ENCODE assay signal across 10 cellular contexts in genomic region chr14:42192659-42193425, GRCh38.
DNase-seq lines count a peak whose midpoint lies in the region; ATAC-seq, FAIRE-seq and TF ChIP-seq lines count a peak whose summit lies in the region.
"Had no signal": no experiment of that assay in that cellular context is flagged by ENCODE, and none has a peak within 500 bp of the region (broad histone marks: within the 10 kb centered on the region; RNA-seq: fewer than 3 reads in every experiment).

No MANE protein-coding gene starts in this region.

- no peak for ATAC-seq in HG03280 (IDR thresholded peaks at IDR 0.05; ENCODE audit: unreplicated experiment)
- ATAC-seq: activated CD4-positive, alpha-beta T cell treated with anti-CD3 and anti-CD28 coated beads for 36 hours had no signal

- no peak overlapping the region for H2BK15ac ChIP-seq in neuronal stem cell (ENCODE audit: low read length)

- no peaks in the 10 kb centered on the region for H3K36me3 ChIP-seq in neuronal stem cell (replicated peaks in 1 of 2; ENCODE audit: control insufficient read depth in 2 of 2, insufficient read depth in 2 of 2, low read length in 2 of 2)

- H3K27ac ChIP-seq in neuronal stem cell (replicated peaks; ENCODE audit: low read length), result no peak overlapping the region

- no peak overlapping the region for H3K4me3 ChIP-seq in choroid plexus epithelial cell (ENCODE audit: low read depth, low read length)
- no peak overlapping the region for H3K4me3 ChIP-seq in neuronal stem cell (ENCODE audit: low read length in 2 of 2)

- H3K27me3 ChIP-seq in neuronal stem cell (ENCODE audit: control insufficient read depth in 3 of 3, insufficient read depth in 3 of 3, low read depth in 1 of 3, low read length in 3 of 3), result no peaks in the 10 kb centered on the region

- no CpG with 5 or more reads among the region's 4 CpGs for WGBS in neuronal stem cell (ENCODE audit: extremely low coverage in 2 of 2, insufficient read length in 2 of 2, insufficient replicate concordance in 1 of 2), 2 donors

- FAIRE-seq in GM12891 (lab: Jason Lieb, UNC), result no peak

- no peak overlapping the region for H2BK12ac ChIP-seq in neuronal stem cell (ENCODE audit: low read length)

- H3K23ac ChIP-seq in neuronal stem cell (ENCODE audit: low read depth, low read length, poor library complexity), result no peak overlapping the region

- DNase-seq in ELR (ENCODE audit: low read depth) (peak; percentile 98), NCI-H446 treated with DMSO at 0.1 percent for 48 hours (lab: John Stamatoyannopoulos, UW) (peak; percentile 95), choroid plexus epithelial cell (ENCODE audit: low read depth) (peak; percentile 82), neuronal stem cell (ENCODE audit: low spot score) (no peak), GM12891 (ENCODE audit: insufficient read length, low spot score) (no peak), DMS79 treated with DMSO at 0.1 percent for 48 hours (lab: John Stamatoyannopoulos, UW) (no peak), inferior parietal cortex (ENCODE audit: extremely low spot score) (no peak)
- DNase-seq: activated CD4-positive, alpha-beta T cell treated with anti-CD3 and anti-CD28 coated beads for 36 hours; caudate nucleus had no signal

- no peak overlapping the region for H3K14ac ChIP-seq in neuronal stem cell (ENCODE audit: low read length)

- H3K18ac ChIP-seq in neuronal stem cell (ENCODE audit: low read length), result no peak overlapping the region

- no peak overlapping the region for H4K8ac ChIP-seq in neuronal stem cell (ENCODE audit: low read depth, low read length)

- no peak overlapping the region for H3K9ac ChIP-seq in neuronal stem cell (ENCODE audit: low read depth, low read length, poor library complexity)

- no peak overlapping the region for H4K91ac ChIP-seq in neuronal stem cell (ENCODE audit: low read depth, low read length, poor library complexity)

- no peaks in the 10 kb centered on the region for H3K9me3 ChIP-seq in neuronal stem cell (replicated peaks in 1 of 2; ENCODE audit: control insufficient read depth in 2 of 2, insufficient read depth in 1 of 2, low read depth in 1 of 2, low read length in 2 of 2)

- no peaks in the 10 kb centered on the region for H3K79me1 ChIP-seq in neuronal stem cell (ENCODE audit: low read depth, low read length)

- no peak overlapping the region for H3K4me2 ChIP-seq in neuronal stem cell (ENCODE audit: insufficient read depth, low read length, poor library complexity, severe bottlenecking)

- H2BK5ac ChIP-seq in neuronal stem cell (ENCODE audit: low read length), result no peak overlapping the region

- peak overlapping the region; percentile 44 for H2AFZ ChIP-seq in neuronal stem cell (ENCODE audit: low read length)

- no peak for TF ChIP-seq CTCF in choroid plexus epithelial cell (conservative IDR thresholded peaks at IDR 0.05; ENCODE audit: low read depth, low read length)

- no peak for TF ChIP-seq POLR2A in GM12891 (IDR thresholded peaks at IDR 0.05; ENCODE audit: low read depth, low read length)

- no peak overlapping the region for H3K4ac ChIP-seq in neuronal stem cell (ENCODE audit: low read length)

- H2BK120ac ChIP-seq in neuronal stem cell (ENCODE audit: low read depth, low read length), result no peak overlapping the region

- H3K4me1 ChIP-seq in neuronal stem cell (ENCODE audit: control insufficient read depth in 2 of 2, insufficient read depth in 1 of 2, low read depth in 1 of 2, low read length in 2 of 2), result peaks cover 0 to 3% of the 10 kb centered on the region in 2 donors

- no peak overlapping the region for H2AK5ac ChIP-seq in neuronal stem cell (ENCODE audit: low read depth, low read length)

TF ChIP-seq in GM12891, 5 proteins besides CTCF, POLR2A, EP300 and RAD21:
- TF ChIP-seq POLR2AphosphoS5 (IDR thresholded peaks at IDR 0.05; ENCODE audit: low read depth, low read length) (no peak), TAF1 (IDR thresholded peaks at IDR 0.05; ENCODE audit: low read depth, low read length) (no peak), PAX5 (IDR thresholded peaks at IDR 0.05; ENCODE audit: insufficient read depth, low read length, severe bottlenecking) (no peak), POU2F2 (IDR thresholded peaks at IDR 0.05; ENCODE audit: low read depth, low read length) (no peak)
TF ChIP-seq in GM12891: peak in this region for 0.

Comparison
In these comparisons a context has a peak if more than half of its experiments do, and no peak if none do; other contexts are left out.
1. DNase-seq: peak in ELR (single experiment), NCI-H446 treated with DMSO at 0.1 percent for 48 hours (single experiment) and choroid plexus epithelial cell (single experiment); none in neuronal stem cell (single experiment), GM12891 (single experiment), DMS79 treated with DMSO at 0.1 percent for 48 hours (single experiment) and inferior parietal cortex (single experiment).